Comparison of ENCODE assay signal across 14 cellular contexts in genomic region chr22:38489561-38490133, GRCh38. TPM values are rescaled to one million over a fixed set of nuclear protein-coding genes. Genes with fewer than 3 reads are reported as not detected.
DNase-seq lines count a peak whose midpoint lies in the region; ATAC-seq and TF ChIP-seq lines count a peak whose summit lies in the region.
"Had no signal": no experiment of that assay in that cellular context is flagged by ENCODE, and none has a peak within 500 bp of the region (broad histone marks: within the 10 kb centered on the region; RNA-seq: fewer than 3 reads in every experiment).

No MANE protein-coding gene starts in this region.

- POLR2A ChIA-PET in RWPE1 (lab: Yijun Ruan, JAX; ENCODE audit: low non-redundant PET): no interaction called here

- H3K9me3 Mint-ChIP-seq in activated T-helper 2 cell treated with anti-CD3 and anti-CD28 coated beads, Interferon-gamma antibody, Interleukin-2, Interleukin-4, amounts not matched to agents 10 μg/mL and 5 μg/mL and 100 μg/mL, durations not matched to agents 14 hours and 24 hours and 36 hours: no peaks in the 10 kb centered on the region

- no peaks in the 10 kb centered on the region for H3K27me3 ChIP-seq in cardiac muscle cell
- no peaks in the 10 kb centered on the region for H3K27me3 ChIP-seq in mesenchymal stem cell (ENCODE audit: control insufficient read depth in 1 of 2, insufficient read depth in 1 of 2, low read length in 2 of 2)
- H3K27me3 ChIP-seq in transverse colon: no peaks in the 10 kb centered on the region
- H3K27me3 ChIP-seq: esophagus squamous epithelium, MG63 had no signal

- H3K23ac ChIP-seq in mesenchymal stem cell (ENCODE audit: low read length in 2 of 2): no peak overlapping the region

- no peak for DNase-seq in cardiac muscle cell (ENCODE audit: low read depth in 1 of 2, low spot score in 1 of 2)
- DNase-seq in Right ventricle myocardium inferior (ENCODE audit: missing footprints): no peak
- no peak for DNase-seq in activated T-helper 2 cell treated with anti-CD3 and anti-CD28 coated beads, Interferon-gamma antibody, Interleukin-2, Interleukin-4, amounts not matched to agents 10 μg/mL and 5 μg/mL and 100 μg/mL, durations not matched to agents 14 hours and 24 hours and 36 hours (ENCODE audit: low spot score)
- DNase-seq in mesenchymal stem cell: no peak
- DNase-seq in transverse colon: no peak
- DNase-seq in NCI-H446 treated with DMSO at 0.1 percent for 48 hours (lab: John Stamatoyannopoulos, UW): no peak
- no peak for DNase-seq in RWPE1 (ENCODE audit: low spot score)
- DNase-seq in OCI-M1 (lab: John Stamatoyannopoulos, UW): no peak
- DNase-seq: activated T-cell treated with anti-CD3 and anti-CD28 coated beads, Interleukin-2, amount 50 U/mL, for 1 hour; cerebellar nuclear complex; esophagus squamous epithelium; MG63; NCI-H446 had no signal

- H3K4me1 Mint-ChIP-seq in activated T-helper 2 cell treated with anti-CD3 and anti-CD28 coated beads, Interferon-gamma antibody, Interleukin-2, Interleukin-4, amounts not matched to agents 10 μg/mL and 5 μg/mL and 100 μg/mL, durations not matched to agents 14 hours and 24 hours and 36 hours (ENCODE audit: low read depth): peaks cover 41% of the 10 kb centered on the region

- peaks cover 90% of the 10 kb centered on the region for H3K36me3 Mint-ChIP-seq in activated T-helper 2 cell treated with anti-CD3 and anti-CD28 coated beads, Interferon-gamma antibody, Interleukin-2, Interleukin-4, amounts not matched to agents 10 μg/mL and 5 μg/mL and 100 μg/mL, durations not matched to agents 14 hours and 24 hours and 36 hours (ENCODE audit: low read depth)

- H3K9me3 ChIP-seq in cardiac muscle cell (ENCODE audit: low read depth): no peaks in the 10 kb centered on the region
- no peaks in the 10 kb centered on the region for H3K9me3 ChIP-seq in mesenchymal stem cell (ENCODE audit: control insufficient read depth, low read length)
- no peaks in the 10 kb centered on the region for H3K9me3 ChIP-seq in transverse colon
- H3K9me3 ChIP-seq: esophagus squamous epithelium, MG63 had no signal

- 92% methylated on average over 6 of the region's 6 CpGs for whole genome bisulfite sequencing in mesenchymal stem cell
- 85 to 98% methylated on average over 6 of the region's 6 CpGs for WGBS in transverse colon (ENCODE audit: low coverage in 1 of 2), 2 donors

- H3K4me2 ChIP-seq in mesenchymal stem cell (ENCODE audit: low read length, poor library complexity, severe bottlenecking): no peak overlapping the region

- TF ChIP-seq CTCF in cardiac muscle cell (IDR thresholded peaks at IDR 0.05; ENCODE audit: low read depth, low read length) (no peak), transverse colon (IDR thresholded peaks at IDR 0.05) (no peak), RWPE1 (conservative IDR thresholded peaks at IDR 0.05; ENCODE audit: low read depth) (no peak)

- no peak overlapping the region for H2BK120ac ChIP-seq in mesenchymal stem cell (ENCODE audit: low read depth, low read length)

- no peaks in the 10 kb centered on the region for H3K27me3 Mint-ChIP-seq in activated T-helper 2 cell treated with anti-CD3 and anti-CD28 coated beads, Interferon-gamma antibody, Interleukin-2, Interleukin-4, amounts not matched to agents 10 μg/mL and 5 μg/mL and 100 μg/mL, durations not matched to agents 14 hours and 24 hours and 36 hours (ENCODE audit: low read depth)

- no peak overlapping the region for H3K18ac ChIP-seq in mesenchymal stem cell (ENCODE audit: low read depth in 1 of 2, low read length in 2 of 2)

- CTCF ChIA-PET in RWPE1 (lab: Yijun Ruan, JAX): interaction anchor here (0.7 kb wide), 2 partner anchors 16 to 595 kb away, joined by 4 read pairs; no protein-coding TSS in a partner anchor

- no peak overlapping the region for H3K4ac ChIP-seq in mesenchymal stem cell (ENCODE audit: low read depth in 1 of 2, low read length in 2 of 2)

- no peak overlapping the region for H3K4me3 Mint-ChIP-seq in activated T-helper 2 cell treated with anti-CD3 and anti-CD28 coated beads, Interferon-gamma antibody, Interleukin-2, Interleukin-4, amounts not matched to agents 10 μg/mL and 5 μg/mL and 100 μg/mL, durations not matched to agents 14 hours and 24 hours and 36 hours (ENCODE audit: low read depth)

- H2BK12ac ChIP-seq in mesenchymal stem cell (ENCODE audit: low read length in 2 of 2): no peak overlapping the region

- in situ Hi-C loops in transverse colon (cut with MboI; ENCODE audit: low pct_ligation_motif_present in 1 of 4, low pct_unique_long_range_greater_than_20kb in 1 of 4, low sequenced_read_pairs in 3 of 4): no loop called here

- no peak overlapping the region for H3K14ac ChIP-seq in mesenchymal stem cell (ENCODE audit: low read length in 2 of 2)

- H4K8ac ChIP-seq in mesenchymal stem cell (ENCODE audit: low read length): no peak overlapping the region

- H3K79me1 ChIP-seq in mesenchymal stem cell (replicated peaks; ENCODE audit: low read length, poor library complexity, severe bottlenecking): peaks cover 15% of the 10 kb centered on the region

- no peak for TF ChIP-seq EP300 in transverse colon (IDR thresholded peaks at IDR 0.05; ENCODE audit: low read depth)

- H3K27ac ChIP-seq in cardiac muscle cell: peak overlapping the region; percentile 59
- H3K27ac ChIP-seq in mesenchymal stem cell (ENCODE audit: low read length, poor library complexity, severe bottlenecking): no peak overlapping the region
- peak overlapping the region in 3 of 4 donors; percentile 58 to 74 (median 66) for H3K27ac ChIP-seq in transverse colon
- no peak overlapping the region for H3K27ac ChIP-seq in RWPE1

- H2BK5ac ChIP-seq in mesenchymal stem cell (ENCODE audit: low read depth, low read length, poor library complexity, severe bottlenecking): no peak overlapping the region

- no peak overlapping the region for H4K91ac ChIP-seq in mesenchymal stem cell (ENCODE audit: low read length)

- peak overlapping the region; percentile 9 for H3K27ac Mint-ChIP-seq in activated T-helper 2 cell treated with anti-CD3 and anti-CD28 coated beads, Interferon-gamma antibody, Interleukin-2, Interleukin-4, amounts not matched to agents 10 μg/mL and 5 μg/mL and 100 μg/mL, durations not matched to agents 14 hours and 24 hours and 36 hours

- H3K4me1 ChIP-seq in cardiac muscle cell (ENCODE audit: low read depth) (no peaks in the 10 kb centered on the region), mesenchymal stem cell (ENCODE audit: control insufficient read depth, insufficient read depth, low read depth, low read length) (peaks cover 5% of the 10 kb centered on the region), transverse colon (peaks cover 9 to 21% (median 10%) of the 10 kb centered on the region in 4 donors)

- TF ChIP-seq POLR2A in transverse colon (IDR thresholded peaks at IDR 0.05): no peak

- no peak for ATAC-seq in Right ventricle myocardium inferior

- H2AFZ ChIP-seq in mesenchymal stem cell (ENCODE audit: low read depth, low read length): no peak overlapping the region

- intact Hi-C loops in Right ventricle myocardium inferior (cut with DNase I): no loop called here
- intact Hi-C loops in activated T-helper 2 cell treated with anti-CD3 and anti-CD28 coated beads, Interferon-gamma antibody, Interleukin-2, Interleukin-4, amounts not matched to agents 10 μg/mL and 5 μg/mL and 100 μg/mL, durations not matched to agents 14 hours and 24 hours and 36 hours (cut with micrococcal nuclease): loop anchor here (1.0 kb wide), 1 partner anchor 17 kb away; the partner anchor contains the start of gene DDX17
- intact Hi-C loops in transverse colon (cut with DNase I; ENCODE audit: low total_unique reads): no loop called here

- no peak overlapping the region for H2BK15ac ChIP-seq in mesenchymal stem cell (ENCODE audit: low read depth, poor library complexity, severe bottlenecking)

- H3K4me3 ChIP-seq in cardiac muscle cell (no peak overlapping the region), mesenchymal stem cell (ENCODE audit: insufficient read depth in 1 of 2, low read depth in 1 of 2, low read length in 2 of 2) (no peak overlapping the region), transverse colon (no peak overlapping the region)
- H3K4me3 ChIP-seq: esophagus squamous epithelium, MG63 had no signal

- H2AK5ac ChIP-seq in mesenchymal stem cell (ENCODE audit: low read length, severe bottlenecking): no peak overlapping the region

- peak overlapping the region; percentile 23 for H3K9ac ChIP-seq in mesenchymal stem cell (ENCODE audit: low read length)

- H3K36me3 ChIP-seq in cardiac muscle cell (peaks cover 94% of the 10 kb centered on the region), mesenchymal stem cell (ENCODE audit: control insufficient read depth in 1 of 2, insufficient read depth in 2 of 2, low read depth in 1 of 2, low read length in 2 of 2) (peaks cover 46 to 98% of the 10 kb centered on the region in 2 experiments), transverse colon (peaks cover 0 to 96% (median 52%) of the 10 kb centered on the region in 4 donors)

RNA-seq across cellular contexts. Expression of gene DDX17, which starts 16.5 kb away (rescaled TPM):
- total RNA-seq in cardiac muscle cell (682 and 855 TPM in 2 replicates), Right ventricle myocardium inferior (195 TPM), transverse colon (1,000 to 10,000 TPM in 1 of 4 donors, 100 to 1,000 TPM in 3; 506 to 1,034 (median 728) TPM)
- 53.7 and 60.4 TPM in 2 replicates for polyA plus RNA-seq in cardiac muscle cell
- 378 and 391 TPM in 2 replicates for total RNA-seq in activated T-helper 2 cell treated with anti-CD3 and anti-CD28 coated beads, Interferon-gamma antibody, Interleukin-2, Interleukin-4, amounts not matched to agents 10 μg/mL and 5 μg/mL and 100 μg/mL, durations not matched to agents 14 hours and 24 hours and 36 hours
- polyA plus RNA-seq in mesenchymal stem cell (2013, experiment 1 of 2): 121 TPM
- polyA plus RNA-seq in mesenchymal stem cell (2013, experiment 2 of 2): 114 TPM

RNA-seq across cellular contexts. Expression of gene KDELR3, which starts 21.8 kb away (rescaled TPM):
- total RNA-seq in cardiac muscle cell: 13.1 and 19.7 TPM in 2 replicates
- polyA plus RNA-seq in cardiac muscle cell: 21.8 and 26.5 TPM in 2 replicates
- total RNA-seq in Right ventricle myocardium inferior: 4.4 TPM
- 2.2 and 3.7 TPM in 2 replicates for total RNA-seq in activated T-helper 2 cell treated with anti-CD3 and anti-CD28 coated beads, Interferon-gamma antibody, Interleukin-2, Interleukin-4, amounts not matched to agents 10 μg/mL and 5 μg/mL and 100 μg/mL, durations not matched to agents 14 hours and 24 hours and 36 hours
- polyA plus RNA-seq in mesenchymal stem cell (2013, experiment 1 of 2): 167 TPM
- polyA plus RNA-seq in mesenchymal stem cell (2013, experiment 2 of 2): 172 TPM
- 10 to 100 TPM in 1 of 4 donors, 1 to 10 TPM in 2, not detected in 1; 5.6 to 12.5 (median 8.7) TPM for total RNA-seq in transverse colon

RNA-seq across cellular contexts. Expression of gene KCNJ4, which starts 34.6 kb away (rescaled TPM):
- total RNA-seq in cardiac muscle cell (19.3 and 27.5 TPM in 2 replicates), Right ventricle myocardium inferior (16.0 TPM), transverse colon (not detected)
- polyA plus RNA-seq in cardiac muscle cell: 3.2 and 4.9 TPM in 2 replicates
- not detected in 2 replicates for total RNA-seq in activated T-helper 2 cell treated with anti-CD3 and anti-CD28 coated beads, Interferon-gamma antibody, Interleukin-2, Interleukin-4, amounts not matched to agents 10 μg/mL and 5 μg/mL and 100 μg/mL, durations not matched to agents 14 hours and 24 hours and 36 hours
- polyA plus RNA-seq in mesenchymal stem cell (2013, experiment 1 of 2): 0.08 TPM
- 0.05 TPM for polyA plus RNA-seq in mesenchymal stem cell (2013, experiment 2 of 2)
- total RNA-seq: esophagus squamous epithelium had no signal
- polyA plus RNA-seq: BJ had no signal

Comparison
In these comparisons a context has a peak if more than half of its experiments do, and no peak if none do; other contexts are left out.
1. H3K27ac ChIP-seq: peak in cardiac muscle cell (single experiment) and transverse colon (3 of 4); none in mesenchymal stem cell (single experiment) and RWPE1 (single experiment).
2. RNA of gene KCNJ4, which starts 34.6 kb away (total RNA-seq): 19.3 to 27.5 TPM in cardiac muscle cell and 16.0 TPM in Right ventricle myocardium inferior (single experiment); not detected in activated T-helper 2 cell treated with anti-CD3 and anti-CD28 coated beads, Interferon-gamma antibody, Interleukin-2, Interleukin-4, amounts not matched to agents 10 μg/mL and 5 μg/mL and 100 μg/mL, durations not matched to agents 14 hours and 24 hours and 36 hours and not detected in transverse colon; every median in the first group is over 10 times any median in the second.